In genomic region chr12:101862245-101862644, GRCh38 we compare ENCODE assay signal across 20 cellular contexts.
"Had no signal": no experiment of that assay in that cellular context is flagged by ENCODE, and none has a peak within 500 bp of the region (broad histone marks: within the 10 kb centered on the region; RNA-seq: fewer than 3 reads in every experiment).

No MANE protein-coding gene starts in this region.

- H3K4me1 ChIP-seq: body of pancreas, gastroesophageal sphincter had no signal

- H3K4me3 ChIP-seq: body of pancreas, gastroesophageal sphincter, heart right ventricle, lower lobe of right lung, neural progenitor cell, tibial artery had no signal

- H3K4me2 ChIP-seq: neural progenitor cell had no signal

- H2AFZ ChIP-seq: neural progenitor cell had no signal

- DNase-seq: activated CD4-positive, alpha-beta memory T cell treated with anti-CD3 and anti-CD28 coated beads, Interleukin-2, amount 10 ng/mL, durations not matched to agents 7 days and 5 days; activated CD4-positive, alpha-beta T cell treated with anti-CD3 and anti-CD28 coated beads for 4 hours; activated effector memory CD4-positive, alpha-beta T cell treated with anti-CD3 and anti-CD28 coated beads, Interleukin-2, amount 50 U/mL, for 16 hours; activated T-cell treated with anti-CD3 and anti-CD28 coated beads, Interleukin-2, amount 50 U/mL, for 4 hours; dermis blood vessel endothelial cell; effector memory CD8-positive, alpha-beta T cell; heart right ventricle; left colon; lower lobe of right lung; naive B cell; stimulated activated CD4-positive, alpha-beta T cell treated with anti-CD3 and anti-CD28 coated beads, Interleukin-2, amount 100 ng/mL, for 48 hours; stimulated activated naive B cell treated with anti-CD40 and anti-IgM and Interleukin-4, amounts not matched to agents 10 μg/mL and 1 μg/mL and 100 μg/mL, for 72 hours; T-helper 17 cell; tibial artery had no signal

- H3K4me3 Mint-ChIP-seq: activated CD4-positive, alpha-beta memory T cell treated with anti-CD3 and anti-CD28 coated beads, Interleukin-2, amount 10 ng/mL, durations not matched to agents 7 days and 5 days; activated naive CD4-positive, alpha-beta T cell treated with anti-CD3 and anti-CD28 coated beads, Interleukin-2, amount 50 U/mL, for 24 hours; activated T-cell treated with anti-CD3 and anti-CD28 coated beads, Interleukin-2, amount 50 U/mL, for 4 hours; central memory CD8-positive, alpha-beta T cell; effector memory CD8-positive, alpha-beta T cell; naive B cell; neural progenitor cell; stimulated activated naive B cell treated with anti-CD40 and anti-IgM and Interleukin-4, amounts not matched to agents 10 μg/mL and 1 μg/mL and 100 μg/mL, for 72 hours; T-helper 17 cell; WTC11 had no signal

- H3K36me3 ChIP-seq: gastroesophageal sphincter, heart right ventricle, lower lobe of right lung, neural progenitor cell, tibial artery had no signal

- H3K36me3 Mint-ChIP-seq: activated naive CD4-positive, alpha-beta T cell treated with anti-CD3 and anti-CD28 coated beads, Interleukin-2, amount 50 U/mL, for 24 hours; naive B cell; neural progenitor cell had no signal

- H3K27me3 ChIP-seq: body of pancreas, gastroesophageal sphincter, heart right ventricle, neural progenitor cell, tibial artery had no signal

- H3K27ac Mint-ChIP-seq: activated CD4-positive, alpha-beta memory T cell treated with anti-CD3 and anti-CD28 coated beads, Interleukin-2, amount 10 ng/mL, durations not matched to agents 7 days and 5 days; activated naive CD4-positive, alpha-beta T cell treated with anti-CD3 and anti-CD28 coated beads, Interleukin-2, amount 50 U/mL, for 24 hours; effector memory CD8-positive, alpha-beta T cell; naive B cell; neural progenitor cell; stimulated activated naive B cell treated with anti-CD40 and anti-IgM and Interleukin-4, amounts not matched to agents 10 μg/mL and 1 μg/mL and 100 μg/mL, for 72 hours; T-helper 17 cell; WTC11 had no signal

- H3K27me3 Mint-ChIP-seq: activated CD4-positive, alpha-beta memory T cell treated with anti-CD3 and anti-CD28 coated beads, Interleukin-2, amount 10 ng/mL, durations not matched to agents 7 days and 5 days; activated naive CD4-positive, alpha-beta T cell treated with anti-CD3 and anti-CD28 coated beads, Interleukin-2, amount 50 U/mL, for 24 hours; central memory CD8-positive, alpha-beta T cell; effector memory CD8-positive, alpha-beta T cell; T-helper 17 cell had no signal

- H3K9me3 Mint-ChIP-seq: activated naive CD4-positive, alpha-beta T cell treated with anti-CD3 and anti-CD28 coated beads, Interleukin-2, amount 50 U/mL, for 24 hours; central memory CD8-positive, alpha-beta T cell; effector memory CD8-positive, alpha-beta T cell had no signal

- H3K9ac ChIP-seq: neural progenitor cell had no signal

- H3K4me1 Mint-ChIP-seq: activated naive CD4-positive, alpha-beta T cell treated with anti-CD3 and anti-CD28 coated beads, Interleukin-2, amount 50 U/mL, for 24 hours; central memory CD8-positive, alpha-beta T cell; naive B cell; neural progenitor cell; T-helper 17 cell had no signal

- H3K9me3 ChIP-seq: body of pancreas, lower lobe of right lung had no signal

- H3K27ac ChIP-seq: body of pancreas, gastroesophageal sphincter, heart right ventricle, lower lobe of right lung, neural progenitor cell, tibial artery had no signal

- ATAC-seq: activated T-cell treated with anti-CD3 and anti-CD28 coated beads, Interleukin-2, amount 50 U/mL, for 4 hours; body of pancreas; effector memory CD8-positive, alpha-beta T cell; gastroesophageal sphincter; heart right ventricle; left colon; stimulated activated naive B cell treated with anti-CD40 and anti-IgM and Interleukin-4, amounts not matched to agents 10 μg/mL and 1 μg/mL and 100 μg/mL, for 72 hours; T-helper 17 cell; WTC11 had no signal
